ENCODE assay signal across 25 cellular contexts in genomic region chr15:26531489-26531888, GRCh38.
"Had no signal": no experiment of that assay in that cellular context is flagged by ENCODE, and none has a peak within 500 bp of the region (broad histone marks: within the 10 kb centered on the region; RNA-seq: fewer than 3 reads in every experiment).

No MANE protein-coding gene starts in this region.

- H3K27me3 ChIP-seq: neural progenitor cell, ovary, right lobe of liver, sigmoid colon, stomach, thyroid gland, tibial nerve, upper lobe of left lung, vagina had no signal

- H3K79me2 ChIP-seq: parathyroid adenoma had no signal

- ATAC-seq: psoas muscle; right cardiac atrium; right lobe of liver; stimulated activated effector memory CD8-positive, alpha-beta T cell treated with anti-CD3 and anti-CD28 coated beads, Interleukin-12 subunit alpha, Interleukin-12 subunit beta, amount 100 ng/mL, for 72 hours; stimulated activated naive B cell treated with anti-CD40 and anti-IgM and Interleukin-4, amounts not matched to agents 10 μg/mL and 1 μg/mL and 100 μg/mL, for 72 hours had no signal

- H3K4me3 ChIP-seq: neural progenitor cell, ovary, psoas muscle, right lobe of liver, sigmoid colon, stomach, thoracic aorta, thyroid gland, tibial nerve, upper lobe of left lung, vagina had no signal

- H3K27ac ChIP-seq: neural progenitor cell, ovary, parathyroid adenoma, psoas muscle, right lobe of liver, sigmoid colon, stomach, thoracic aorta, thyroid gland, tibial nerve, upper lobe of left lung, vagina had no signal

- H3K9me3 ChIP-seq: ovary, psoas muscle, right lobe of liver, sigmoid colon, thoracic aorta, thyroid gland, vagina had no signal

- H3K4me1 ChIP-seq: neural progenitor cell, parathyroid adenoma, psoas muscle, right lobe of liver, sigmoid colon, stomach, thyroid gland, tibial nerve, upper lobe of left lung, vagina had no signal

- H3K4me2 ChIP-seq: neural progenitor cell had no signal

- H3K36me3 ChIP-seq: neural progenitor cell, ovary, right lobe of liver, sigmoid colon, stomach, thoracic aorta, thyroid gland, tibial nerve, upper lobe of left lung, vagina had no signal

- H3K9ac ChIP-seq: neural progenitor cell, parathyroid adenoma had no signal

- FAIRE-seq: small intestine, urothelium cell line had no signal

- DNase-seq: occipital lobe; ovary; posterior cingulate gyrus; psoas muscle; right cardiac atrium; right lobe of liver; sigmoid colon; small intestine; stimulated activated CD4-positive, alpha-beta T cell treated with anti-CD3 and anti-CD28 coated beads, Interleukin-15, amount 100 ng/mL, for 24 hours; stimulated activated CD4-positive, alpha-beta T cell treated with anti-CD3 and anti-CD28 coated beads, Interleukin-2, amount 100 ng/mL, for 24 hours; stimulated activated CD4-positive, alpha-beta T cell treated with anti-CD3 and anti-CD28 coated beads, Interleukin-2, amount 100 ng/mL, for 48 hours; stimulated activated CD4-positive, alpha-beta T cell treated with anti-CD3 and anti-CD28 coated beads, Interleukin-4, amount 100 ng/mL, for 24 hours; stimulated activated naive B cell treated with anti-CD40 and anti-IgM and Interleukin-4, amounts not matched to agents 10 μg/mL and 1 μg/mL and 100 μg/mL, for 72 hours; stimulated activated naive CD4-positive, alpha-beta T cell treated with Interleukin-2 at 50 U/mL for 16 hours; stomach; thyroid gland; trophoblast cell; upper lobe of left lung had no signal

- H2AFZ ChIP-seq: neural progenitor cell, parathyroid adenoma had no signal
